ENCODE assay signal across 16 cellular contexts in the genomic region with DNA sequence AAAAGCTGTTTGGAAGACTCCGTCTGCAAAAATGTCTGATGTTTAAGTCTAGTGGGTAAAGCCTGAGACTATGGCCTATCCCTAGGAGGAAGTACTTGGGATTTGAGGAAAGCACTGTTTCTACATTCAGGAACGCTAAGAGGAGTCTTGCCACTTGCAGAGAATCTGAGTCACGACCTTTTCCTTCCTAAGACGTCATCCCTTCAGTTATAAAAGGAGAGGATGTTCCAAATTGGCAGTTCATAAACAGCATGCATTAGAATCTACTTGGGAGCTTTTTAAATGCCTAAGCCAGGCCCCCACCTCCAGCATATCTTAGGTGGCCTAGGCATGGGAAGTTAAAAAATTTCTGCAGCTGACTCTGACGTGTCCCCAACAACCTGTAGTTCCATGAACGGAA.
"Had no signal": no experiment of that assay in that cellular context is flagged by ENCODE, and none has a peak within 500 bp of the region (broad histone marks: within the 10 kb centered on the region; RNA-seq: fewer than 3 reads in every experiment).

No MANE protein-coding gene starts in this region.

- H3K4me1 Mint-ChIP-seq: activated B cell treated with CpG ODN at 0.5 μM for 24 hours; activated CD4-positive, alpha-beta T cell treated with anti-CD3 and anti-CD28 coated beads, Interleukin-2, amount 10 ng/mL, durations not matched to agents 7 days and 5 days; activated T-helper 17 cell treated with anti-CD3 and anti-CD28 coated beads, Interleukin-2, amount 50 U/mL, for 72 hours; central memory CD8-positive, alpha-beta T cell; stimulated activated effector memory CD8-positive, alpha-beta T cell treated with anti-CD3 and anti-CD28 coated beads, Interleukin-12 subunit alpha, Interleukin-12 subunit beta, amount 100 ng/mL, for 72 hours had no signal

- H3K9me3 ChIP-seq: tibial nerve had no signal

- H3K27me3 ChIP-seq: neural progenitor cell, tibial nerve had no signal

- H3K27ac ChIP-seq: neural progenitor cell, parathyroid adenoma, SK-N-MC, tibial nerve had no signal

- H3K27me3 Mint-ChIP-seq: activated B cell treated with CpG ODN at 0.5 μM for 24 hours; activated CD4-positive, alpha-beta T cell treated with anti-CD3 and anti-CD28 coated beads, Interleukin-2, amount 10 ng/mL, durations not matched to agents 7 days and 5 days had no signal

- H3K4me3 Mint-ChIP-seq: activated B cell treated with CpG ODN at 0.5 μM for 24 hours; activated CD4-positive, alpha-beta T cell treated with anti-CD3 and anti-CD28 coated beads, Interleukin-2, amount 10 ng/mL, durations not matched to agents 7 days and 5 days; activated naive CD4-positive, alpha-beta T cell treated with anti-CD3 and anti-CD28 coated beads for 36 hours; activated T-helper 17 cell treated with anti-CD3 and anti-CD28 coated beads, Interleukin-2, amount 50 U/mL, for 72 hours; central memory CD8-positive, alpha-beta T cell; effector memory CD8-positive, alpha-beta T cell; neural progenitor cell; stimulated activated effector memory CD8-positive, alpha-beta T cell treated with anti-CD3 and anti-CD28 coated beads, Interleukin-12 subunit alpha, Interleukin-12 subunit beta, amount 100 ng/mL, for 72 hours had no signal

- H3K36me3 ChIP-seq: neural progenitor cell, tibial nerve had no signal

- FAIRE-seq: frontal cortex, kidney had no signal

- H3K36me3 Mint-ChIP-seq: neural progenitor cell; stimulated activated effector memory CD8-positive, alpha-beta T cell treated with anti-CD3 and anti-CD28 coated beads, Interleukin-12 subunit alpha, Interleukin-12 subunit beta, amount 100 ng/mL, for 72 hours had no signal

- ATAC-seq: activated T-helper 17 cell treated with anti-CD3 and anti-CD28 coated beads, Interleukin-2, amount 50 U/mL, for 72 hours; effector memory CD8-positive, alpha-beta T cell; stimulated activated effector memory CD8-positive, alpha-beta T cell treated with anti-CD3 and anti-CD28 coated beads, Interleukin-12 subunit alpha, Interleukin-12 subunit beta, amount 100 ng/mL, for 72 hours had no signal

- H3K9me3 Mint-ChIP-seq: activated B cell treated with CpG ODN at 0.5 μM for 24 hours; activated CD4-positive, alpha-beta T cell treated with anti-CD3 and anti-CD28 coated beads, Interleukin-2, amount 10 ng/mL, durations not matched to agents 7 days and 5 days; activated naive CD4-positive, alpha-beta T cell treated with anti-CD3 and anti-CD28 coated beads for 36 hours; activated T-helper 17 cell treated with anti-CD3 and anti-CD28 coated beads, Interleukin-2, amount 50 U/mL, for 72 hours; central memory CD8-positive, alpha-beta T cell; effector memory CD8-positive, alpha-beta T cell; neural progenitor cell; stimulated activated effector memory CD8-positive, alpha-beta T cell treated with anti-CD3 and anti-CD28 coated beads, Interleukin-12 subunit alpha, Interleukin-12 subunit beta, amount 100 ng/mL, for 72 hours had no signal

- H3K4me3 ChIP-seq: neural progenitor cell, SK-N-MC, smooth muscle cell, tibial nerve had no signal

- H3K4me1 ChIP-seq: parathyroid adenoma, tibial nerve had no signal

- DNase-seq: activated B cell treated with CpG ODN at 0.5 μM for 24 hours; activated CD4-positive, alpha-beta T cell treated with anti-CD3 and anti-CD28 coated beads, Interleukin-2, amount 10 ng/mL, durations not matched to agents 7 days and 5 days; activated naive CD4-positive, alpha-beta T cell treated with anti-CD3 and anti-CD28 coated beads for 36 hours; activated T-cell treated with anti-CD3 and anti-CD28 coated beads for 4 hours; effector memory CD8-positive, alpha-beta T cell; erythroblast; kidney had no signal

- H3K27ac Mint-ChIP-seq: activated B cell treated with CpG ODN at 0.5 μM for 24 hours; activated CD4-positive, alpha-beta T cell treated with anti-CD3 and anti-CD28 coated beads, Interleukin-2, amount 10 ng/mL, durations not matched to agents 7 days and 5 days; activated naive CD4-positive, alpha-beta T cell treated with anti-CD3 and anti-CD28 coated beads for 36 hours; activated T-helper 17 cell treated with anti-CD3 and anti-CD28 coated beads, Interleukin-2, amount 50 U/mL, for 72 hours; effector memory CD8-positive, alpha-beta T cell; neural progenitor cell; stimulated activated effector memory CD8-positive, alpha-beta T cell treated with anti-CD3 and anti-CD28 coated beads, Interleukin-12 subunit alpha, Interleukin-12 subunit beta, amount 100 ng/mL, for 72 hours had no signal

- H3K4me2 ChIP-seq: neural progenitor cell, smooth muscle cell had no signal
